In the genomic region with DNA sequence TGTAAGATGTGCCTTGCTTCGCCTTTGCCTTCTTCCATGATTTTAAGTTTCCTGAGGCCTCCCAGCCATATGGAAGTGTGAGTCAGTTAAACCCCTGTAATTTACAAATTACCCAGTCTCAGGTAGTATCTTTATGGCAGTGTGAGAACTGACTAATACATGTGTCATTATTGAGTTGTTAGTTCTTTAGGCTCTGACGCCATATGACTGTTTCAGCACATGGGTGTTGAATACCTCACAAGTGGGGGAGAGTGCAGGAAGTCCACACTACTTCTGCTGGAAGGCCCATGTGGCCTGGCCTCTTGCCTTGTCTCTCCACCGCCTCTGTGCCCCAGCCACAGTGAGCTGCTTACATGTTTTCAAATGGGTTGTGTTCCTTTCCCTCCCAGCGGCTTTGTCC, we compare ENCODE assay signal across 1 cellular context.
TF ChIP-seq lines count a peak whose summit lies in the region.

No MANE protein-coding gene starts in this region.

TF ChIP-seq in IMR-90, 13 proteins besides CTCF, POLR2A, EP300 and RAD21:
- no peak for TF ChIP-seq CEBPB (IDR thresholded peaks at IDR 0.05; ENCODE audit: low read depth, low read length)
- TF ChIP-seq MXI1 (IDR thresholded peaks at IDR 0.05; ENCODE audit: borderline replicate concordance, low read depth, low read length), result no peak
- TF ChIP-seq FOS (IDR thresholded peaks at IDR 0.05; ENCODE audit: low read depth, low read length), result no peak
- TF ChIP-seq, protein P1, sequence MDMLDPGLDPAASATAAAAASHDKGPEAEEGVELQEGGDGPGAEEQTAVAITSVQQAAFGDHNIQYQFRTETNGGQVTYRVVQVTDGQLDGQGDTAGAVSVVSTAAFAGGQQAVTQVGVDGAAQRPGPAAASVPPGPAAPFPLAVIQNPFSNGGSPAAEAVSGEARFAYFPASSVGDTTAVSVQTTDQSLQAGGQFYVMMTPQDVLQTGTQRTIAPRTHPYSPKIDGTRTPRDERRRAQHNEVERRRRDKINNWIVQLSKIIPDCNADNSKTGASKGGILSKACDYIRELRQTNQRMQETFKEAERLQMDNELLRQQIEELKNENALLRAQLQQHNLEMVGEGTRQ (IDR thresholded peaks at IDR 0.05; ENCODE audit: low read depth, low read length), result no peak
- TF ChIP-seq CHD1 (IDR thresholded peaks at IDR 0.05; ENCODE audit: low read depth, low read length), result no peak
- TF ChIP-seq SMC3 (IDR thresholded peaks at IDR 0.05; ENCODE audit: low read depth, low read length), result no peak
- TF ChIP-seq MAFK (IDR thresholded peaks at IDR 0.05; ENCODE audit: low read depth, low read length), result no peak
- TF ChIP-seq RFX5 (IDR thresholded peaks at IDR 0.05; ENCODE audit: low read depth, low read length), result no peak
- no peak for TF ChIP-seq NFE2L2 (IDR thresholded peaks at IDR 0.05; ENCODE audit: low read depth, low read length)
- TF ChIP-seq MAZ (IDR thresholded peaks at IDR 0.05; ENCODE audit: borderline replicate concordance, low read depth, low read length), result no peak
- TF ChIP-seq BHLHE40 (IDR thresholded peaks at IDR 0.05; ENCODE audit: low read depth, low read length), result no peak
TF ChIP-seq in IMR-90: peak in this region for 0.
